9 cellular contexts compared by ENCODE assay signal in genomic region chr12:122403115-122403770, GRCh38. TPM values are rescaled to one million over a fixed set of nuclear protein-coding genes. Genes with fewer than 3 reads are reported as not detected.
DNase-seq lines count a peak whose midpoint lies in the region; ATAC-seq and TF ChIP-seq lines count a peak whose summit lies in the region.
"Had no signal": no experiment of that assay in that cellular context is flagged by ENCODE, and none has a peak within 500 bp of the region (broad histone marks: within the 10 kb centered on the region; RNA-seq: fewer than 3 reads in every experiment).

No MANE protein-coding gene starts in this region.

- H3K27ac ChIP-seq in CD4-positive, CD25-positive, alpha-beta regulatory T cell (ENCODE audit: insufficient read depth, low read length, poor library complexity, severe bottlenecking) = peak overlapping the region; percentile 35
- H3K27ac ChIP-seq in esophagus squamous epithelium (peak overlapping the region; percentile 70 to 98 (median 93)), dorsolateral prefrontal cortex (peak overlapping the region in 1 of 59 donors; percentile 27)
- H3K27ac ChIP-seq: colonic mucosa had no signal

- 47 to 51% methylated on average over 6 of the region's 6 CpGs for WGBS in esophagus squamous epithelium, 2 donors

- no peaks in the 10 kb centered on the region for H3K27me3 ChIP-seq in CD4-positive, CD25-positive, alpha-beta regulatory T cell (ENCODE audit: control insufficient read depth, insufficient read depth, low read length)
- no peaks in the 10 kb centered on the region for H3K27me3 ChIP-seq in esophagus squamous epithelium
- no peaks in the 10 kb centered on the region for H3K27me3 ChIP-seq in dorsolateral prefrontal cortex
- H3K27me3 ChIP-seq: colonic mucosa had no signal

- H3K4me3 ChIP-seq in CD4-positive, CD25-positive, alpha-beta regulatory T cell (ENCODE audit: low read depth, low read length) = peak overlapping the region; percentile 42
- H3K4me3 ChIP-seq in esophagus squamous epithelium = no peak overlapping the region
- H3K4me3 ChIP-seq in dorsolateral prefrontal cortex = no peak overlapping the region
- H3K4me3 ChIP-seq: colonic mucosa had no signal

- peak overlapping the region in 3 of 4 donors; percentile 19 to 49 (median 20) for H3K4me3 Mint-ChIP-seq in CD4-positive, CD25-positive, alpha-beta regulatory T cell
- peak overlapping the region in 3 of 4 donors; percentile 5 to 86 (median 85) for H3K4me3 Mint-ChIP-seq in IgD-negative memory B cell

- no peak for TF ChIP-seq POLR2A in esophagus squamous epithelium (IDR thresholded peaks at IDR 0.05)

- peak overlapping the region; percentile 62 to 94 (median 63) for H3K27ac Mint-ChIP-seq in CD4-positive, CD25-positive, alpha-beta regulatory T cell
- peak overlapping the region; percentile 36 to 90 (median 57) for H3K27ac Mint-ChIP-seq in IgD-negative memory B cell

- H3K4me1 ChIP-seq in CD4-positive, CD25-positive, alpha-beta regulatory T cell (ENCODE audit: control insufficient read depth, insufficient read depth, low read length, poor library complexity, severe bottlenecking) = peaks cover 15% of the 10 kb centered on the region
- peaks cover 21 to 80% (median 44%) of the 10 kb centered on the region in 3 donors for H3K4me1 ChIP-seq in esophagus squamous epithelium
- H3K4me1 ChIP-seq: colonic mucosa had no signal

- no peaks in the 10 kb centered on the region for H3K9me3 Mint-ChIP-seq in CD4-positive, CD25-positive, alpha-beta regulatory T cell
- H3K9me3 Mint-ChIP-seq in IgD-negative memory B cell = no peaks in the 10 kb centered on the region

- no peaks in the 10 kb centered on the region for H3K27me3 Mint-ChIP-seq in CD4-positive, CD25-positive, alpha-beta regulatory T cell
- no peaks in the 10 kb centered on the region for H3K27me3 Mint-ChIP-seq in IgD-negative memory B cell

- peaks cover 28 to 62% (median 44%) of the 10 kb centered on the region in 4 donors for H3K4me1 Mint-ChIP-seq in CD4-positive, CD25-positive, alpha-beta regulatory T cell
- H3K4me1 Mint-ChIP-seq in IgD-negative memory B cell = peaks cover 38 to 42% (median 41%) of the 10 kb centered on the region in 3 donors

- DNase-seq in CD4-positive, CD25-positive, alpha-beta regulatory T cell = peak in 1 of 3 donors; percentile 73
- DNase-seq in esophagus squamous epithelium (lab: John Stamatoyannopoulos, UW) = no peak
- no peak for DNase-seq in DMS 273 (lab: John Stamatoyannopoulos, UW; ENCODE audit: unreplicated experiment)
- DNase-seq in A172 (ENCODE audit: low spot score) = no peak
- no peak for DNase-seq in dorsolateral prefrontal cortex
- no peak for DNase-seq in NCI-H510A (lab: John Stamatoyannopoulos, UW)
- DNase-seq: colonic mucosa had no signal

- H3K36me3 Mint-ChIP-seq in CD4-positive, CD25-positive, alpha-beta regulatory T cell = peaks cover 15% of the 10 kb centered on the region
- H3K36me3 Mint-ChIP-seq in IgD-negative memory B cell = no peaks in the 10 kb centered on the region

- peaks cover 3% of the 10 kb centered on the region for H3K36me3 ChIP-seq in CD4-positive, CD25-positive, alpha-beta regulatory T cell (ENCODE audit: control insufficient read depth, insufficient read depth, low read length)
- peaks cover 0 to 17% (median 0%) of the 10 kb centered on the region in 3 donors for H3K36me3 ChIP-seq in esophagus squamous epithelium
- H3K36me3 ChIP-seq: colonic mucosa had no signal

- ATAC-seq in CD4-positive, CD25-positive, alpha-beta regulatory T cell (ENCODE audit: low read depth in 2 of 2) = peak; percentile 33 to 36
- peak; percentile 36 for ATAC-seq in GM18520 (IDR thresholded peaks at IDR 0.05; ENCODE audit: unreplicated experiment)

- intact Hi-C loops in esophagus squamous epithelium (cut with DNase I) = no loop called here
- intact Hi-C loops in dorsolateral prefrontal cortex (cut with DNase I) = loop anchor here in 1 of 2 donors (5.0 kb wide), 1 partner anchor 349 kb away; the partner anchor contains the start of gene DENR

- TF ChIP-seq CTCF in esophagus squamous epithelium (IDR thresholded peaks at IDR 0.05) (peak in 1 of 6 experiments; percentile 26), dorsolateral prefrontal cortex (IDR thresholded peaks at IDR 0.05 in 54 of 56, conservative IDR thresholded peaks at IDR 0.05 in 2 of 56; ENCODE audit: low read depth in 1 of 56, partially characterized antibody in 56 of 56) (no peak)

- no peaks in the 10 kb centered on the region for H3K9me3 ChIP-seq in CD4-positive, CD25-positive, alpha-beta regulatory T cell (ENCODE audit: control insufficient read depth in 2 of 2, low read length in 2 of 2)
- H3K9me3 ChIP-seq in esophagus squamous epithelium = no peaks in the 10 kb centered on the region
- H3K9me3 ChIP-seq: colonic mucosa had no signal

RNA-seq across cellular contexts. Expression of gene CLIP1, which starts 19.2 kb away (rescaled TPM):
- total RNA-seq in CD4-positive, CD25-positive, alpha-beta regulatory T cell = 99.8 TPM
- polyA plus RNA-seq in CD4-positive, CD25-positive, alpha-beta regulatory T cell = 10 to 100 TPM; 17.1 to 19.2 (median 18.3) TPM
- 26.8 TPM for polyA plus RNA-seq in IgD-negative memory B cell
- total RNA-seq in esophagus squamous epithelium (100 to 1,000 TPM in 3 of 4 donors, 10 to 100 TPM in 1; 78.7 to 147 (median 118) TPM), dorsolateral prefrontal cortex (100 to 1,000 TPM in 119 of 120 experiments, 10 to 100 TPM in 1; 83.6 to 189 (median 139) TPM)
- total RNA-seq in A172 (2014; rRNA removed; shearing (Covaris generic)) = 52.0 and 58.5 TPM in 2 replicates
